In genomic region chr1:241990040-241990439, GRCh38 we compare ENCODE assay signal across 8 cellular contexts. TPM values are rescaled to one million over a fixed set of nuclear protein-coding genes. Genes with fewer than 3 reads are reported as not detected.
A peak's percentile ranks its signal among the peaks of the same experiment; 100 is the strongest.
DNase-seq lines count a peak whose midpoint lies in the region; TF ChIP-seq lines count a peak whose summit lies in the region.

No MANE protein-coding gene starts in this region.

- in situ Hi-C loops in Caki2 (cut with HindIII; ENCODE audit: low pct_unique_long_range_greater_than_20kb, low sequenced_read_pairs) = no loop called here

- DNase-seq in Caki2 (ENCODE audit: low read depth) (peak; percentile 97), NCI-H446 treated with DMSO at 0.1 percent for 48 hours (lab: John Stamatoyannopoulos, UW) (peak; percentile 88), fibroblast of pulmonary artery (ENCODE audit: low read depth) (peak; percentile 76), nucleus accumbens (lab: John Stamatoyannopoulos, UW) (peak in 41 of 56 donors; percentile 2 to 92 (median 33)), NCI-H2081 treated with DMSO at 0.1 percent for 48 hours (lab: John Stamatoyannopoulos, UW) (no peak), T-helper 1 cell (no peak), NCI-H1436 treated with DMSO at 0.1 percent for 48 hours (lab: John Stamatoyannopoulos, UW) (no peak), HuH-7.5 (ENCODE audit: low spot score) (no peak)

- TF ChIP-seq CTCF in fibroblast of pulmonary artery (IDR thresholded peaks at IDR 0.05; ENCODE audit: low read length, missing control alignments) = no peak

- no peak overlapping the region for H3K4me3 ChIP-seq in fibroblast of pulmonary artery (replicated peaks; ENCODE audit: low read depth, low read length)

RNA-seq across cellular contexts. Expression of gene MAP1LC3C, which starts 8.9 kb away (rescaled TPM):
- total RNA-seq in Caki2 (2014; rRNA removed; shearing (Covaris generic); ENCODE audit: low replicate concordance) = not detected in 2 replicates

RNA-seq across cellular contexts. Expression of gene BECN2, which starts 32.5 kb away (rescaled TPM):
- not detected in 2 replicates for total RNA-seq in Caki2 (2014; rRNA removed; shearing (Covaris generic); ENCODE audit: low replicate concordance)

Comparison
In these comparisons a context has a peak if more than half of its experiments do, and no peak if none do; other contexts are left out.
1. DNase-seq: peak in Caki2 (single experiment), NCI-H446 treated with DMSO at 0.1 percent for 48 hours (single experiment), fibroblast of pulmonary artery (single experiment) and nucleus accumbens (41 of 56); none in NCI-H2081 treated with DMSO at 0.1 percent for 48 hours (single experiment), T-helper 1 cell (0 of 5), NCI-H1436 treated with DMSO at 0.1 percent for 48 hours (single experiment) and HuH-7.5 (single experiment).